Comparison of ENCODE assay signal across 12 cellular contexts in the genomic region with DNA sequence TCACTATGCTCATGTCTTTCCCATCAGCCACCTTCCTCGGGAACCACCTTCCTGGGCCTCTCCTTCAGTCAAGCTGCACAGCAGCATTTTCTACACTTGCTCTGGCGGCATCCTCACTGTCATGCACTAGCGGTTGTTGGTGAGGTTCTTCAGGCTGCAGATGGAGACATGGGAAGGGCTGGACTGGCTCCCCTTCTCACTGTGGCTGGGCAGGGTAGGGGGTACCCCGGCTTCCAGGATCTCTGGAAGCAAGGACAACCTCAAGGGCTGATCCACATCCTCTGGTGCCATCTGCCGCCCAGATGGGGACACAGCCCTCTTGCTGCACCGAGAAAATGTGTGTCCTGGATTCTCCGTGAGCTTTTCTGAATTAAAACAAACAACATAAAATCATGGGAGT. TPM values are rescaled to one million over a fixed set of nuclear protein-coding genes. Genes with fewer than 3 reads are reported as not detected.
A peak's percentile ranks its signal among the peaks of the same experiment; 100 is the strongest.
DNase-seq lines count a peak whose midpoint lies in the region; ATAC-seq and TF ChIP-seq lines count a peak whose summit lies in the region.
"Had no signal": no experiment of that assay in that cellular context is flagged by ENCODE, and none has a peak within 500 bp of the region (broad histone marks: within the 10 kb centered on the region; RNA-seq: fewer than 3 reads in every experiment).

No MANE protein-coding gene starts in this region.

- TF ChIP-seq POLR2A in upper lobe of left lung (IDR thresholded peaks at IDR 0.05): no peak

- no peak overlapping the region for H3K4me3 ChIP-seq in mesenchymal stem cell (ENCODE audit: insufficient read depth in 1 of 2, low read depth in 1 of 2, low read length in 2 of 2)
- H3K4me3 ChIP-seq in upper lobe of left lung: no peak overlapping the region

- 70% methylated on average over 6 of the region's 7 CpGs for WGBS in mesenchymal stem cell
- 57 to 62% methylated on average over 7 of the region's 7 CpGs for WGBS in upper lobe of left lung, 2 donors

- peak in 1 of 6 experiments; percentile 9 for TF ChIP-seq CTCF in upper lobe of left lung (IDR thresholded peaks at IDR 0.05)

- no peak overlapping the region for H3K4ac ChIP-seq in mesenchymal stem cell (ENCODE audit: low read depth in 1 of 2, low read length in 2 of 2)

- TF ChIP-seq EP300 in Ishikawa (IDR thresholded peaks at IDR 0.05; ENCODE audit: borderline replicate concordance): no peak
- no peak for TF ChIP-seq EP300 in upper lobe of left lung (IDR thresholded peaks at IDR 0.05)

- no peak overlapping the region for H3K4me2 ChIP-seq in mesenchymal stem cell (ENCODE audit: low read length, poor library complexity, severe bottlenecking)
- H3K4me2 ChIP-seq: KMS-11 had no signal

- no peak overlapping the region for H2BK15ac ChIP-seq in mesenchymal stem cell (ENCODE audit: low read depth, poor library complexity, severe bottlenecking)

- H2AK5ac ChIP-seq in mesenchymal stem cell (ENCODE audit: low read length, severe bottlenecking): no peak overlapping the region

- H2AFZ ChIP-seq in mesenchymal stem cell (ENCODE audit: low read depth, low read length): no peak overlapping the region

- no peaks in the 10 kb centered on the region for H3K9me3 ChIP-seq in mesenchymal stem cell (ENCODE audit: control insufficient read depth, low read length)
- no peaks in the 10 kb centered on the region for H3K9me3 ChIP-seq in upper lobe of left lung

- no peak overlapping the region for H4K8ac ChIP-seq in mesenchymal stem cell (ENCODE audit: low read length)

- TF ChIP-seq RAD21 in Ishikawa (IDR thresholded peaks at IDR 0.05; ENCODE audit: low read depth): peak; percentile 17; the same call in 1 of the 2 replicates

- H3K14ac ChIP-seq in mesenchymal stem cell (ENCODE audit: low read length in 2 of 2): no peak overlapping the region

- no peak overlapping the region for H4K91ac ChIP-seq in mesenchymal stem cell (ENCODE audit: low read length)

- peaks cover 3% of the 10 kb centered on the region for H3K79me1 ChIP-seq in mesenchymal stem cell (replicated peaks; ENCODE audit: low read length, poor library complexity, severe bottlenecking)

- H2BK120ac ChIP-seq in mesenchymal stem cell (ENCODE audit: low read depth, low read length): no peak overlapping the region

- H3K27ac ChIP-seq in mesenchymal stem cell (ENCODE audit: low read length, poor library complexity, severe bottlenecking) (no peak overlapping the region), upper lobe of left lung (no peak overlapping the region)
- H3K27ac ChIP-seq: KMS-11 had no signal

- H3K27me3 ChIP-seq in mesenchymal stem cell (ENCODE audit: control insufficient read depth in 1 of 2, insufficient read depth in 1 of 2, low read length in 2 of 2) (no peaks in the 10 kb centered on the region), upper lobe of left lung (no peaks in the 10 kb centered on the region)

- H3K4me1 ChIP-seq in mesenchymal stem cell (ENCODE audit: control insufficient read depth, insufficient read depth, low read depth, low read length) (peaks cover 2% of the 10 kb centered on the region), upper lobe of left lung (no peaks in the 10 kb centered on the region)

- no peak overlapping the region for H3K9ac ChIP-seq in mesenchymal stem cell (ENCODE audit: low read length)
- H3K9ac ChIP-seq: KMS-11 had no signal

- H2BK5ac ChIP-seq in mesenchymal stem cell (ENCODE audit: low read depth, low read length, poor library complexity, severe bottlenecking): no peak overlapping the region

- no peak for ATAC-seq in upper lobe of left lung (ENCODE audit: low FRiP score in 2 of 2)
- no peak for ATAC-seq in GM21515 (IDR thresholded peaks at IDR 0.05; ENCODE audit: unreplicated experiment)
- no peak for ATAC-seq in HG02938 (IDR thresholded peaks at IDR 0.05; ENCODE audit: unreplicated experiment)
- ATAC-seq in GM21447 (IDR thresholded peaks at IDR 0.05; ENCODE audit: unreplicated experiment): no peak

- no peak overlapping the region for H3K18ac ChIP-seq in mesenchymal stem cell (ENCODE audit: low read depth in 1 of 2, low read length in 2 of 2)

- peaks cover 2 to 25% of the 10 kb centered on the region in 2 experiments for H3K36me3 ChIP-seq in mesenchymal stem cell (ENCODE audit: control insufficient read depth in 1 of 2, insufficient read depth in 2 of 2, low read depth in 1 of 2, low read length in 2 of 2)
- H3K36me3 ChIP-seq in upper lobe of left lung: no peaks in the 10 kb centered on the region

- no peak overlapping the region for H2BK12ac ChIP-seq in mesenchymal stem cell (ENCODE audit: low read length in 2 of 2)

- no peak overlapping the region for H3K23ac ChIP-seq in mesenchymal stem cell (ENCODE audit: low read length in 2 of 2)

- DNase-seq in Ammon's horn (ENCODE audit: low spot score) (peak; percentile 42), dedifferentiated amniotic fluid mesenchymal stem cell (ENCODE audit: extremely low spot score) (peak; percentile 23), mesenchymal stem cell (peak; percentile 31), upper lobe of left lung (no peak)
- DNase-seq: islet precursor cell; stimulated activated CD4-positive, alpha-beta T cell treated with anti-CD3 and anti-CD28 coated beads, Interleukin-4, amount 100 ng/mL, for 4 hours had no signal

TF ChIP-seq in Ishikawa, 13 proteins besides CTCF, POLR2A, EP300 and RAD21:
- TF ChIP-seq, protein P1, sequence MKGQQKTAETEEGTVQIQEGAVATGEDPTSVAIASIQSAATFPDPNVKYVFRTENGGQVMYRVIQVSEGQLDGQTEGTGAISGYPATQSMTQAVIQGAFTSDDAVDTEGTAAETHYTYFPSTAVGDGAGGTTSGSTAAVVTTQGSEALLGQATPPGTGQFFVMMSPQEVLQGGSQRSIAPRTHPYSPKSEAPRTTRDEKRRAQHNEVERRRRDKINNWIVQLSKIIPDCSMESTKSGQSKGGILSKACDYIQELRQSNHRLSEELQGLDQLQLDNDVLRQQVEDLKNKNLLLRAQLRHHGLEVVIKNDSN (IDR thresholded peaks at IDR 0.05): no peak
- TF ChIP-seq ZBTB7A (IDR thresholded peaks at IDR 0.05; ENCODE audit: low read depth) (no peak), TAF1 (IDR thresholded peaks at IDR 0.05; ENCODE audit: low read depth) (no peak), TCF12 (IDR thresholded peaks at IDR 0.05; ENCODE audit: low read depth) (no peak), EGR1 (IDR thresholded peaks at IDR 0.05) (no peak), CREB1 (IDR thresholded peaks at IDR 0.05; ENCODE audit: low read depth) (no peak), NFIC (IDR thresholded peaks at IDR 0.05) (no peak), FOXM1 (IDR thresholded peaks at IDR 0.05; ENCODE audit: borderline replicate concordance, low read depth) (no peak), TEAD4 (IDR thresholded peaks at IDR 0.05) (no peak), CEBPB (IDR thresholded peaks at IDR 0.05) (no peak), YY1 (IDR thresholded peaks at IDR 0.05; ENCODE audit: low read depth) (no peak)
- TF ChIP-seq, protein P2, sequence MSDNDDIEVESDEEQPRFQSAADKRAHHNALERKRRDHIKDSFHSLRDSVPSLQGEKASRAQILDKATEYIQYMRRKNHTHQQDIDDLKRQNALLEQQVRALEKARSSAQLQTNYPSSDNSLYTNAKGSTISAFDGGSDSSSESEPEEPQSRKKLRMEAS (IDR thresholded peaks at IDR 0.05): no peak
- TF ChIP-seq, protein P3, sequence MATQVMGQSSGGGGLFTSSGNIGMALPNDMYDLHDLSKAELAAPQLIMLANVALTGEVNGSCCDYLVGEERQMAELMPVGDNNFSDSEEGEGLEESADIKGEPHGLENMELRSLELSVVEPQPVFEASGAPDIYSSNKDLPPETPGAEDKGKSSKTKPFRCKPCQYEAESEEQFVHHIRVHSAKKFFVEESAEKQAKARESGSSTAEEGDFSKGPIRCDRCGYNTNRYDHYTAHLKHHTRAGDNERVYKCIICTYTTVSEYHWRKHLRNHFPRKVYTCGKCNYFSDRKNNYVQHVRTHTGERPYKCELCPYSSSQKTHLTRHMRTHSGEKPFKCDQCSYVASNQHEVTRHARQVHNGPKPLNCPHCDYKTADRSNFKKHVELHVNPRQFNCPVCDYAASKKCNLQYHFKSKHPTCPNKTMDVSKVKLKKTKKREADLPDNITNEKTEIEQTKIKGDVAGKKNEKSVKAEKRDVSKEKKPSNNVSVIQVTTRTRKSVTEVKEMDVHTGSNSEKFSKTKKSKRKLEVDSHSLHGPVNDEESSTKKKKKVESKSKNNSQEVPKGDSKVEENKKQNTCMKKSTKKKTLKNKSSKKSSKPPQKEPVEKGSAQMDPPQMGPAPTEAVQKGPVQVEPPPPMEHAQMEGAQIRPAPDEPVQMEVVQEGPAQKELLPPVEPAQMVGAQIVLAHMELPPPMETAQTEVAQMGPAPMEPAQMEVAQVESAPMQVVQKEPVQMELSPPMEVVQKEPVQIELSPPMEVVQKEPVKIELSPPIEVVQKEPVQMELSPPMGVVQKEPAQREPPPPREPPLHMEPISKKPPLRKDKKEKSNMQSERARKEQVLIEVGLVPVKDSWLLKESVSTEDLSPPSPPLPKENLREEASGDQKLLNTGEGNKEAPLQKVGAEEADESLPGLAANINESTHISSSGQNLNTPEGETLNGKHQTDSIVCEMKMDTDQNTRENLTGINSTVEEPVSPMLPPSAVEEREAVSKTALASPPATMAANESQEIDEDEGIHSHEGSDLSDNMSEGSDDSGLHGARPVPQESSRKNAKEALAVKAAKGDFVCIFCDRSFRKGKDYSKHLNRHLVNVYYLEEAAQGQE (IDR thresholded peaks at IDR 0.05; ENCODE audit: low read depth): no peak

RNA-seq across cellular contexts. Expression of a gene that starts 46.9 kb away (rescaled TPM):
- 48.3 TPM for polyA plus RNA-seq in mesenchymal stem cell (2013, experiment 1 of 2)
- 50.0 TPM for polyA plus RNA-seq in mesenchymal stem cell (2013, experiment 2 of 2)
- total RNA-seq in upper lobe of left lung: 1 to 10 TPM; 2.3 to 8.4 (median 3.9) TPM

RNA-seq across cellular contexts. Expression of a gene that starts 53.6 kb away (rescaled TPM):
- polyA plus RNA-seq in mesenchymal stem cell (2013, experiment 1 of 2): 0.25 TPM
- polyA plus RNA-seq in mesenchymal stem cell (2013, experiment 2 of 2): 0.19 TPM
- total RNA-seq in upper lobe of left lung: 1 to 10 TPM in 4 of 6 donors, under 1 TPM in 2; 0.20 to 4.4 (median 1.0) TPM
- total RNA-seq: T-helper 2 cell treated with Interferon-gamma antibody and Interleukin-4, amounts not matched to agents 100 ng/mL and 5 ng/mL, for 36 hours had no signal

Comparison
In these comparisons a context has a peak if more than half of its experiments do, and no peak if none do; other contexts are left out.
1. DNase-seq: peak in Ammon's horn (single experiment), dedifferentiated amniotic fluid mesenchymal stem cell (single experiment) and mesenchymal stem cell (single experiment); none in upper lobe of left lung (0 of 2).